Comparison of ENCODE assay signal across 25 cellular contexts in genomic region chr1:67650061-67650460, GRCh38.
"Had no signal": no experiment of that assay in that cellular context is flagged by ENCODE, and none has a peak within 500 bp of the region (broad histone marks: within the 10 kb centered on the region; RNA-seq: fewer than 3 reads in every experiment).

No MANE protein-coding gene starts in this region.

- H3K9ac ChIP-seq: neural progenitor cell had no signal

- H3K4me3 ChIP-seq: body of pancreas, cardiac muscle cell, hepatocyte, left lung, lung, neural progenitor cell, smooth muscle cell, thoracic aorta, vagina had no signal

- H3K27ac ChIP-seq: body of pancreas, cardiac muscle cell, hepatocyte, left lung, neural progenitor cell, thoracic aorta, vagina had no signal

- H3K27me3 ChIP-seq: body of pancreas, cardiac muscle cell, hepatocyte, left lung, vagina had no signal

- H3K9me3 ChIP-seq: body of pancreas, left lung, thoracic aorta, vagina had no signal

- DNase-seq: activated CD4-positive, alpha-beta T cell treated with anti-CD3 and anti-CD28 coated beads for 1 hour; activated CD4-positive, alpha-beta T cell treated with anti-CD3 and anti-CD28 coated beads, Interleukin-2, amount 50 U/mL, for 1 hour; activated CD8-positive, alpha-beta T cell treated with anti-CD3 and anti-CD28 coated beads, Interleukin-2, amount 10 ng/mL, durations not matched to agents 7 days and 5 days; activated gamma-delta T cell treated with Interleukin-2 at 50 U/mL for 16 hours; activated T-cell treated with anti-CD3 and anti-CD28 coated beads, Interleukin-2, amount 50 U/mL, for 1 hour; anterior cingulate cortex; body of pancreas; cortex of kidney; endodermal cell; glutamatergic neuron; immature natural killer cell; kidney glomerular epithelial cell; left lung; naive thymus-derived CD4-positive, alpha-beta T cell; stimulated activated CD4-positive, alpha-beta T cell treated with anti-CD3 and anti-CD28 coated beads, Interleukin-15, amount 100 ng/mL, for 24 hours; stimulated activated CD4-positive, alpha-beta T cell treated with anti-CD3 and anti-CD28 coated beads, Interleukin-2, amount 100 ng/mL, for 48 hours; stimulated activated CD8-positive, alpha-beta memory T cell treated with anti-CD3 and anti-CD28 coated beads, Interleukin-4, amount 100 ng/mL, for 48 hours; stimulated activated naive CD4-positive, alpha-beta T cell had no signal

- H3K79me2 ChIP-seq: hepatocyte had no signal

- H3K36me3 ChIP-seq: cardiac muscle cell, left lung, thoracic aorta, vagina had no signal

- H3K4me2 ChIP-seq: hepatocyte, neural progenitor cell, smooth muscle cell had no signal

- H2AFZ ChIP-seq: hepatocyte, neural progenitor cell had no signal
